In genomic region chr14:65664436-65664835, GRCh38 we compare ENCODE assay signal across 21 cellular contexts.
DNase-seq lines count a peak whose midpoint lies in the region; FAIRE-seq and TF ChIP-seq lines count a peak whose summit lies in the region.
"Had no signal": no experiment of that assay in that cellular context is flagged by ENCODE, and none has a peak within 500 bp of the region (broad histone marks: within the 10 kb centered on the region; RNA-seq: fewer than 3 reads in every experiment).

No MANE protein-coding gene starts in this region.

- no peak overlapping the region for H4K91ac ChIP-seq in H1 (replicated peaks; ENCODE audit: insufficient read length, low read length)

- POLR2A ChIA-PET in H1 (lab: Charles Lee; ENCODE audit: partially characterized antibody): no interaction called here

- H4K20me1 ChIP-seq in H1 (replicated peaks in 1 of 2; ENCODE audit: control insufficient read depth in 1 of 2, insufficient read depth in 2 of 2, low read length in 2 of 2) (no peaks in the 10 kb centered on the region), neural progenitor cell (ENCODE audit: low read depth) (no peaks in the 10 kb centered on the region)
- H4K20me1 ChIP-seq: BLaER1 had no signal

- no peak overlapping the region for H3K27ac Mint-ChIP-seq in neural progenitor cell

- no peak overlapping the region for H4K8ac ChIP-seq in H1 (ENCODE audit: extremely low read depth, insufficient read depth, low read length)

- H3K4me1 Mint-ChIP-seq in neural progenitor cell: peaks cover 11% of the 10 kb centered on the region

- TF ChIP-seq EP300 in H1 (IDR thresholded peaks at IDR 0.05; ENCODE audit: borderline replicate concordance in 1 of 2, low read depth in 2 of 2, low read length in 2 of 2): no peak

- no peaks in the 10 kb centered on the region for H3K9me3 Mint-ChIP-seq in neural progenitor cell
- H3K9me3 Mint-ChIP-seq: CD4-positive, alpha-beta memory T cell had no signal

- no peak overlapping the region for H2BK15ac ChIP-seq in H1 (ENCODE audit: low read length)

- H3K4me3 ChIP-seq in H7 (ENCODE audit: insufficient read depth, low read depth, low read length) (no peak overlapping the region), HUES6 (ENCODE audit: low read depth, low read length) (peak overlapping the region; percentile 42; the same call in 1 of the 2 replicates), H1 (ENCODE audit: extremely low read depth in 1 of 4, insufficient read depth in 2 of 4, low read depth in 3 of 4, low read length in 4 of 4) (peak overlapping the region in 1 of 4 experiments; percentile 17; a peak in 1 of 8 replicates), neural progenitor cell (no peak overlapping the region)
- H3K4me3 ChIP-seq: BLaER1, SJCRH30 had no signal

- no peaks in the 10 kb centered on the region for H3F3A ChIP-seq in neural progenitor cell (ENCODE audit: low read depth)

- H2BK120ac ChIP-seq in H1 (replicated peaks; ENCODE audit: low read depth, low read length): no peak overlapping the region

- H3K56ac ChIP-seq in H1 (replicated peaks; ENCODE audit: insufficient read length, low read depth, low read length): no peak overlapping the region

- no peak overlapping the region for H4K5ac ChIP-seq in H1 (ENCODE audit: insufficient read length, low read depth, low read length)

- TF ChIP-seq RAD21 in H1 (IDR thresholded peaks at IDR 0.05 in 1 of 2, conservative IDR thresholded peaks at IDR 0.05 in 1 of 2; ENCODE audit: low read depth in 2 of 2, low read length in 2 of 2): no peak

- H3K18ac ChIP-seq in H1 (ENCODE audit: extremely low read depth, low read length): no peak overlapping the region

- H2BK20ac ChIP-seq in H1 (ENCODE audit: low read length): no peak overlapping the region

- H3K23me2 ChIP-seq in H1 (ENCODE audit: low read depth, low read length): no peaks in the 10 kb centered on the region

- TF ChIP-seq CTCF in H1 (IDR thresholded peaks at IDR 0.05; ENCODE audit: control extremely low read depth in 1 of 3, insufficient read depth in 1 of 3, low read depth in 1 of 3, low read length in 3 of 3): no peak
- TF ChIP-seq CTCF in neural progenitor cell (IDR thresholded peaks at IDR 0.05): no peak

- H3K9me3 ChIP-seq in HUES6 (ENCODE audit: control insufficient read depth, insufficient read depth, low read depth, low read length) (no peaks in the 10 kb centered on the region), H1 (ENCODE audit: insufficient read depth in 2 of 2, low read depth in 1 of 2, low read length in 1 of 2) (no peaks in the 10 kb centered on the region), neural progenitor cell (ENCODE audit: low read depth) (no peaks in the 10 kb centered on the region)
- H3K9me3 ChIP-seq: BLaER1, Caco-2, SJCRH30 had no signal

- H3K27ac ChIP-seq in HUES6 (ENCODE audit: low read depth, low read length) (peak overlapping the region; percentile 54; the same call in 1 of the 2 replicates), H1 (ENCODE audit: low read depth, low read length) (no peak overlapping the region), neural progenitor cell (no peak overlapping the region), substantia nigra (ENCODE audit: low read depth, low read length, poor library complexity, severe bottlenecking) (no peak overlapping the region)
- H3K27ac ChIP-seq: BLaER1, SJCRH30 had no signal

- H3K36me3 ChIP-seq in H7 (replicated peaks; ENCODE audit: control insufficient read depth, insufficient read depth, low read length) (no peaks in the 10 kb centered on the region), HUES6 (ENCODE audit: control insufficient read depth, insufficient read depth, low read length) (peaks cover 3% of the 10 kb centered on the region; the same call in 1 of the 2 replicates), H1 (ENCODE audit: control insufficient read depth in 2 of 4, insufficient read depth in 4 of 4, low read length in 3 of 4) (no peaks in the 10 kb centered on the region), neural progenitor cell (no peaks in the 10 kb centered on the region)
- H3K36me3 ChIP-seq: SJCRH30 had no signal

- H3K23ac ChIP-seq in H1 (ENCODE audit: insufficient read length): no peak overlapping the region

- H3K27me3 ChIP-seq in H7 (ENCODE audit: control insufficient read depth, insufficient read depth, low read length) (no peaks in the 10 kb centered on the region), HUES6 (ENCODE audit: control insufficient read depth, insufficient read depth, low read length) (no peaks in the 10 kb centered on the region), H1 (replicated peaks in 1 of 4; ENCODE audit: control insufficient read depth in 3 of 4, extremely low read depth in 1 of 4, insufficient read depth in 3 of 4, low read length in 3 of 4) (no peaks in the 10 kb centered on the region), neural progenitor cell (no peaks in the 10 kb centered on the region)
- H3K27me3 ChIP-seq: BLaER1, SJCRH30 had no signal

- H3K79me2 ChIP-seq in H1 (ENCODE audit: control insufficient read depth in 1 of 2, insufficient read depth in 2 of 2, low read length in 2 of 2) (no peaks in the 10 kb centered on the region), neural progenitor cell (ENCODE audit: low read depth) (no peaks in the 10 kb centered on the region)

- H2BK5ac ChIP-seq in H1 (ENCODE audit: low read depth, low read length): no peak overlapping the region

- H3K4me1 ChIP-seq in HUES6 (ENCODE audit: control insufficient read depth, insufficient read depth, low read length) (peaks cover 33% of the 10 kb centered on the region), H1 (replicated peaks in 1 of 4; ENCODE audit: control insufficient read depth in 3 of 4, insufficient read depth in 4 of 4, low read length in 3 of 4) (peaks cover 0 to 7% (median 2%) of the 10 kb centered on the region in 4 experiments; a peak in 2 of 7 replicates), neural progenitor cell (peaks cover 31% of the 10 kb centered on the region)
- H3K4me1 ChIP-seq: BLaER1, Caco-2, SJCRH30 had no signal

- H3K4me2 ChIP-seq in H1 (ENCODE audit: insufficient read depth in 1 of 2, low read depth in 2 of 2, low read length in 2 of 2) (peak overlapping the region; percentile 10 to 12; a peak in 1 of 4 replicates), neural progenitor cell (peak overlapping the region; percentile 18)
- H3K4me2 ChIP-seq: BLaER1 had no signal

- FAIRE-seq in H1 (lab: Jason Lieb, UNC): peak; percentile 85
- FAIRE-seq: RCC 7860 had no signal

- H3K79me1 ChIP-seq in H1 (ENCODE audit: low read depth, low read length): no peaks in the 10 kb centered on the region

- no peak overlapping the region for H3K4me3 Mint-ChIP-seq in neural progenitor cell
- H3K4me3 Mint-ChIP-seq: CD4-positive, alpha-beta memory T cell had no signal

- CTCF ChIA-PET in H1 (lab: Charles Lee; ENCODE audit: partially characterized antibody): no interaction called here

- no peak for TF ChIP-seq POLR2A in H1 (IDR thresholded peaks at IDR 0.05; ENCODE audit: control extremely low read depth in 1 of 2, low read depth in 2 of 2, low read length in 2 of 2)

- no peaks in the 10 kb centered on the region for H3K27me3 Mint-ChIP-seq in neural progenitor cell (ENCODE audit: insufficient read depth, low read depth)
- H3K27me3 Mint-ChIP-seq: CD4-positive, alpha-beta memory T cell had no signal

- no peak overlapping the region for H3K4ac ChIP-seq in H1 (replicated peaks; ENCODE audit: insufficient read length, low read depth, low read length)

- no peaks in the 10 kb centered on the region for H3K36me3 Mint-ChIP-seq in neural progenitor cell

- H2AFZ ChIP-seq in H1 (ENCODE audit: low read length) (no peak overlapping the region), neural progenitor cell (replicated peaks) (no peak overlapping the region)

- no peak overlapping the region for H2BK12ac ChIP-seq in H1 (ENCODE audit: low read depth, low read length)

- DNase-seq in H7 (peak; percentile 8), H1 (ENCODE audit: low read depth in 1 of 2, low spot score in 2 of 2) (no peak), neural progenitor cell (ENCODE audit: low spot score) (no peak), NCI-H2081 (lab: John Stamatoyannopoulos, UW) (no peak), substantia nigra (lab: John Stamatoyannopoulos, UW) (no peak)
- DNase-seq in stimulated activated CD4-positive, alpha-beta T cell treated with anti-CD3 and anti-CD28 coated beads, Interleukin-1b, Interleukin-23, amount 100 ng/mL, for 48 hours: no peak
- DNase-seq: Caco-2; CD4-positive, alpha-beta memory T cell; DMS 273 treated with DMSO at 0.1 percent for 48 hours; DMS79 treated with DMSO at 0.1 percent for 48 hours; NCI-H1092; NCI-H1436; NCI-H1930; NCI-H2171; NCI-H524 treated with DMSO at 0.1 percent for 48 hours; NCI-H82; OCI-M1; SJCRH30 had no signal

- H3K14ac ChIP-seq in H1 (ENCODE audit: insufficient read length): no peak overlapping the region

- no peak overlapping the region for H2AK5ac ChIP-seq in H1 (ENCODE audit: low read depth, low read length)

- H3K9ac ChIP-seq in HUES6 (ENCODE audit: low read length) (no peak overlapping the region), H1 (replicated peaks in 1 of 4; ENCODE audit: extremely low read depth in 1 of 4, low read depth in 3 of 4, low read length in 3 of 4) (no peak overlapping the region), neural progenitor cell (no peak overlapping the region)
- H3K9ac ChIP-seq: BLaER1 had no signal
